ENCODE assay signal across 8 cellular contexts in genomic region chr6:150865406-150866146, GRCh38. TPM values are rescaled to one million over a fixed set of nuclear protein-coding genes. Genes with fewer than 3 reads are reported as not detected.
DNase-seq lines count a peak whose midpoint lies in the region; ATAC-seq and TF ChIP-seq lines count a peak whose summit lies in the region.

TSS of gene MTHFD1L (plus strand) at chr6:150865702. CDS start at chr6:150865823, 121 bp downstream.

- peaks cover 48% of the 10 kb centered on the region for H3K79me2 ChIP-seq in SU-DHL-6 (ENCODE audit: insufficient read depth, low read length)

- H3K9me3 ChIP-seq in ES-I3 (ENCODE audit: control insufficient read depth, insufficient read depth, low read length), result no peaks in the 10 kb centered on the region
- no peaks in the 10 kb centered on the region for H3K9me3 ChIP-seq in SU-DHL-6 (ENCODE audit: insufficient read depth, low read length)
- no peaks in the 10 kb centered on the region for H3K9me3 ChIP-seq in cardiac muscle cell (ENCODE audit: low read depth)

- ATAC-seq in GM21717 (IDR thresholded peaks at IDR 0.05; ENCODE audit: unreplicated experiment), result peak; percentile 83

- H3K4me1 ChIP-seq in ES-I3 (ENCODE audit: insufficient read depth, low read length), result no peaks in the 10 kb centered on the region
- H3K4me1 ChIP-seq in cardiac muscle cell (ENCODE audit: low read depth), result peaks cover 12% of the 10 kb centered on the region

- no peaks in the 10 kb centered on the region for H3F3A ChIP-seq in SU-DHL-6 (ENCODE audit: insufficient read depth)

- in situ Hi-C loops in KBM-7 (cut with MboI; ENCODE audit: low pct_unique_long_range_greater_than_20kb, low sequenced_read_pairs), result no loop called here

- peaks cover 13% of the 10 kb centered on the region for H3K4me1 Mint-ChIP-seq in type B pancreatic cell (ENCODE audit: unreplicated experiment)

- peak within 1 kb of the TSS; percentile 89 for H3K9ac ChIP-seq in ES-I3 (ENCODE audit: low read depth, low read length)
- peak within 1 kb of the TSS; percentile 98 for H3K9ac ChIP-seq in SU-DHL-6 (ENCODE audit: low read length)

- H3K4me3 ChIP-seq in SU-DHL-6 (ENCODE audit: insufficient read depth, low read length, poor library complexity, severe bottlenecking) (peak within 1 kb of the TSS; percentile 96), cardiac muscle cell (peak within 1 kb of the TSS; percentile 73)

- DNase-seq in KBM-7 (peak; percentile 88), cardiac muscle cell (ENCODE audit: low read depth in 1 of 2, low spot score in 1 of 2) (peak; percentile 88 to 92), pons (ENCODE audit: low spot score) (peak; percentile 69), type B pancreatic cell (ENCODE audit: extremely low spot score, unreplicated experiment) (peak; percentile 83)
- DNase-seq in activated naive CD8-positive, alpha-beta T cell treated with anti-CD3 and anti-CD28 coated beads, Interleukin-2, amount 50 U/mL, for 16 hours (ENCODE audit: low read depth, low spot score), result peak; percentile 52

- H3K4me3 Mint-ChIP-seq in type B pancreatic cell, result peak within 1 kb of the TSS; percentile 95

- H3K27ac ChIP-seq in SU-DHL-6 (ENCODE audit: low read depth, low read length) (peak within 1 kb of the TSS; percentile 74), cardiac muscle cell (peak within 1 kb of the TSS; percentile 81)

- H3K27me3 Mint-ChIP-seq in type B pancreatic cell, result peaks cover 3% of the 10 kb centered on the region

- peak within 1 kb of the TSS; percentile 69 for H3K27ac Mint-ChIP-seq in type B pancreatic cell

- no peaks in the 10 kb centered on the region for H3K36me3 ChIP-seq in ES-I3 (ENCODE audit: insufficient read depth, low read length)
- H3K36me3 ChIP-seq in SU-DHL-6 (ENCODE audit: low read length), result no peaks in the 10 kb centered on the region
- no peaks in the 10 kb centered on the region for H3K36me3 ChIP-seq in cardiac muscle cell

- peak within 1 kb of the TSS; percentile 81 for H3K4me2 ChIP-seq in SU-DHL-6 (ENCODE audit: low read depth, low read length, poor library complexity, severe bottlenecking)

- no peaks in the 10 kb centered on the region for H3K27me3 ChIP-seq in SU-DHL-6 (ENCODE audit: low read length)
- no peaks in the 10 kb centered on the region for H3K27me3 ChIP-seq in cardiac muscle cell

- H3K9me3 Mint-ChIP-seq in type B pancreatic cell, result no peaks in the 10 kb centered on the region

- H3K36me3 Mint-ChIP-seq in type B pancreatic cell, result no peaks in the 10 kb centered on the region

- no peaks in the 10 kb centered on the region for H3K9me2 ChIP-seq in SU-DHL-6 (replicated peaks; ENCODE audit: insufficient read depth, low read length)

- TF ChIP-seq CTCF in SU-DHL-6 (IDR thresholded peaks at IDR 0.05; ENCODE audit: insufficient read depth, low read length, poor library complexity, severe bottlenecking) (peak; percentile 23), cardiac muscle cell (IDR thresholded peaks at IDR 0.05; ENCODE audit: low read depth, low read length) (peak; percentile 32), type B pancreatic cell (conservative IDR thresholded peaks at IDR 0.05) (peak; percentile 70)

- H4K20me1 ChIP-seq in SU-DHL-6 (ENCODE audit: low read depth, low read length), result peaks cover 5% of the 10 kb centered on the region; the same call in 1 of the 2 replicates

- peak within 1 kb of the TSS; percentile 98 for H2AFZ ChIP-seq in SU-DHL-6 (ENCODE audit: low read depth, low read length, severe bottlenecking)

RNA-seq across cellular contexts. Expression of gene MTHFD1L, which starts in this region (rescaled TPM):
- total RNA-seq in cardiac muscle cell, result 18.0 and 18.2 TPM in 2 replicates
- 32.8 and 37.9 TPM in 2 replicates for polyA plus RNA-seq in cardiac muscle cell
- total RNA-seq in type B pancreatic cell (ENCODE audit: low replicate concordance), result 25.3 and 28.1 TPM in 2 replicates

Comparison
In these comparisons a context has a peak if more than half of its experiments do, and no peak if none do; other contexts are left out.
1. Peak in every context shown above with its lines: DNase-seq, ATAC-seq, H3K4me3 ChIP-seq and H3K27ac ChIP-seq.